ENCODE assay signal across 23 cellular contexts in the genomic region with DNA sequence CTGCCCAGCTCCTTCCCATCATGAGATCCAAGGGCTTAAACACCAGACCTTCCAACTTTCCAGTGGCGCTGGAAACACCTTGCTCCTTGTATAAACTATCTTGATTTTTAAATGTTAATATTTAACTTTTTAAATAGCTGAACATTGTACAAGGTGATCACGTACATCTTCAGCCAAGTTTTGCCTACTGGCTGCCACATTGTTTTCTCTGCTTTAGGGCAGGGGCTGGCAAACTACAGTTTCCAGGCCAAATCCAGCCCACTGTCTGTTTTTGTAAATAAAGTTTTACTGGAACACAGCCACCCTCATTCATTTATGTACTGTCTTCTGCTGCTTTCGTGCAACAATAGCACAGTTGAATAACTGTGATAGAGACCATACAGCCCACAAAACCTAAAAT. TPM values are rescaled to one million over a fixed set of nuclear protein-coding genes. Genes with fewer than 3 reads are reported as not detected.
A peak's percentile ranks its signal among the peaks of the same experiment; 100 is the strongest.
DNase-seq lines count a peak whose midpoint lies in the region; ATAC-seq, FAIRE-seq and TF ChIP-seq lines count a peak whose summit lies in the region.
"Had no signal": no experiment of that assay in that cellular context is flagged by ENCODE, and none has a peak within 500 bp of the region (broad histone marks: within the 10 kb centered on the region; RNA-seq: fewer than 3 reads in every experiment).

No MANE protein-coding gene starts in this region.

- peaks cover 2% of the 10 kb centered on the region for H3K36me3 Mint-ChIP-seq in activated CD4-positive, alpha-beta T cell treated with anti-CD3 and anti-CD28 coated beads, Interleukin-2, amount 10 ng/mL, durations not matched to agents 24 days and 14 days (ENCODE audit: low read depth)

- peaks cover 11% of the 10 kb centered on the region for H3K9me3 Mint-ChIP-seq in activated CD4-positive, alpha-beta T cell treated with anti-CD3 and anti-CD28 coated beads, Interleukin-2, amount 10 ng/mL, durations not matched to agents 24 days and 14 days

- intact Hi-C loops in esophagus muscularis mucosa (cut with DNase I), result no loop called here
- intact Hi-C loops in HepG2 (cut with micrococcal nuclease; ENCODE audit: unreplicated experiment), result no loop called here
- intact Hi-C loops in pancreas (cut with DNase I), result no loop called here
- intact Hi-C loops in activated CD4-positive, alpha-beta T cell treated with anti-CD3 and anti-CD28 coated beads, Interleukin-2, amount 10 ng/mL, durations not matched to agents 24 days and 14 days (cut with micrococcal nuclease), result no loop called here

- no peaks in the 10 kb centered on the region for H3K4me1 Mint-ChIP-seq in activated CD4-positive, alpha-beta T cell treated with anti-CD3 and anti-CD28 coated beads, Interleukin-2, amount 10 ng/mL, durations not matched to agents 24 days and 14 days
- H3K4me1 Mint-ChIP-seq: B cell had no signal

- in situ Hi-C loops in HepG2 (cut with HindIII; ENCODE audit: extremely low pct_ligation_motif_present, low pct_unique_long_range_greater_than_20kb), result no loop called here

- no peaks in the 10 kb centered on the region for H4K20me1 ChIP-seq in HepG2 (ENCODE audit: insufficient read depth, low read length)
- H4K20me1 ChIP-seq: BLaER1 had no signal

- H3K4me3 ChIP-seq in LNCaP clone FGC (ENCODE audit: low read depth, low read length) (no peak overlapping the region), esophagus muscularis mucosa (no peak overlapping the region), HepG2 (replicated peaks in 1 of 3; ENCODE audit: insufficient read depth in 1 of 3, low read depth in 2 of 3, low read length in 3 of 3) (no peak overlapping the region), pancreas (no peak overlapping the region)
- H3K4me3 ChIP-seq: BLaER1, HAP-1 had no signal

- 55% methylated on average over 3 of the region's 3 CpGs for WGBS in esophagus muscularis mucosa
- WGBS in HepG2 (ENCODE audit: low lambda C conversion rate), result 2% methylated on average over 3 of the region's 3 CpGs
- WGBS in pancreas, 2 donors, result 34 to 40% methylated on average over 3 of the region's 3 CpGs

- peak; percentile 52 for DNase-seq in LNCaP clone FGC (ENCODE audit: low read depth)
- DNase-seq in esophagus muscularis mucosa (ENCODE audit: extremely low spot score), result peak; percentile 70
- DNase-seq in HepG2 (ENCODE audit: low spot score), result no peak
- DNase-seq in pancreas, result peak in 2 of 6 donors; percentile 4 to 33
- no peak for DNase-seq in activated CD4-positive, alpha-beta T cell treated with anti-CD3 and anti-CD28 coated beads, Interleukin-2, amount 10 ng/mL, durations not matched to agents 24 days and 14 days
- DNase-seq in HCEC 1CT, result no peak
- no peak for DNase-seq in stimulated activated naive CD4-positive, alpha-beta T cell (lab: John Stamatoyannopoulos, UW)
- DNase-seq: Caco-2; CD4-positive, CD25-positive, alpha-beta regulatory T cell; CD8-positive, alpha-beta T cell; DMS153; DND-41; GOT3 had no signal

- BruUV-seq in HepG2 (replicated peaks; lab: Mats Ljungman, UMichigan), result no TSS peak

- POLR2A ChIA-PET in HepG2 (lab: Yijun Ruan, JAX), result no interaction called here

- no peak for ATAC-seq in HepG2
- peak; percentile 23 to 87 (median 69) for ATAC-seq in pancreas
- ATAC-seq in HG03139 (IDR thresholded peaks at IDR 0.05; ENCODE audit: unreplicated experiment), result no peak
- ATAC-seq: CD8-positive, alpha-beta T cell had no signal

- H3K4me2 ChIP-seq in HepG2 (ENCODE audit: low read depth, low read length), result no peak overlapping the region
- H3K4me2 ChIP-seq: BLaER1 had no signal

- no peak overlapping the region for H3K27ac Mint-ChIP-seq in activated CD4-positive, alpha-beta T cell treated with anti-CD3 and anti-CD28 coated beads, Interleukin-2, amount 10 ng/mL, durations not matched to agents 24 days and 14 days
- H3K27ac Mint-ChIP-seq: B cell; CD4-positive, CD25-positive, alpha-beta regulatory T cell; CD8-positive, alpha-beta T cell had no signal

- no peak for TF ChIP-seq RAD21 in HepG2 (CRISPR knock-in tag; IDR thresholded peaks at IDR 0.05)

- no peaks in the 10 kb centered on the region for H3K36me3 ChIP-seq in esophagus muscularis mucosa
- H3K36me3 ChIP-seq in HepG2 (replicated peaks in 1 of 2; ENCODE audit: control insufficient read depth in 1 of 2, insufficient read depth in 2 of 2, low read length in 2 of 2), result no peaks in the 10 kb centered on the region
- H3K36me3 ChIP-seq in pancreas, result no peaks in the 10 kb centered on the region
- H3K36me3 ChIP-seq: BLaER1, HAP-1 had no signal

- TF ChIP-seq EP300 in esophagus muscularis mucosa (IDR thresholded peaks at IDR 0.05), result no peak
- TF ChIP-seq EP300 in HepG2 (IDR thresholded peaks at IDR 0.05; ENCODE audit: low read depth in 2 of 2, low read length in 2 of 2), result no peak
- TF ChIP-seq EP300 in HepG2 (CRISPR knock-in tag; IDR thresholded peaks at IDR 0.05; ENCODE audit: borderline replicate concordance), result no peak

- H3K4me1 ChIP-seq in esophagus muscularis mucosa (peaks cover 0 to 16% (median 9%) of the 10 kb centered on the region in 4 donors), HepG2 (ENCODE audit: insufficient read depth, low read length) (no peaks in the 10 kb centered on the region), pancreas (peaks cover 0 to 10% (median 4%) of the 10 kb centered on the region in 3 donors)
- H3K4me1 ChIP-seq: BLaER1, Caco-2 had no signal

- H3K9me3 ChIP-seq in esophagus muscularis mucosa (peaks cover 0 to 6% (median 0%) of the 10 kb centered on the region in 4 donors), HepG2 (ENCODE audit: low read length) (peaks cover 11% of the 10 kb centered on the region; the same call in 1 of the 2 replicates), pancreas (no peaks in the 10 kb centered on the region)
- H3K9me3 ChIP-seq: Caco-2 had no signal

- no peak for FAIRE-seq in HepG2 (lab: Jason Lieb, UNC)
- no peak for FAIRE-seq in pancreas (lab: Jason Lieb, UNC)
- FAIRE-seq: A204.1, G401.6, GM12892, H54 had no signal

- H3K4me3 Mint-ChIP-seq in activated CD4-positive, alpha-beta T cell treated with anti-CD3 and anti-CD28 coated beads, Interleukin-2, amount 10 ng/mL, durations not matched to agents 24 days and 14 days, result no peak overlapping the region
- H3K4me3 Mint-ChIP-seq: B cell; CD4-positive, CD25-positive, alpha-beta regulatory T cell; CD8-positive, alpha-beta T cell had no signal

- CTCF ChIA-PET in HepG2 (lab: Yijun Ruan, JAX; ENCODE audit: low intra/inter-chr PET ratio, low total read pairs), result no interaction called here

- no peak overlapping the region for H3K9ac ChIP-seq in HepG2 (ENCODE audit: insufficient read depth, low read depth, low read length)
- H3K9ac ChIP-seq: BLaER1 had no signal

- TF ChIP-seq POLR2A in esophagus muscularis mucosa (IDR thresholded peaks at IDR 0.05; ENCODE audit: low read depth) (no peak), HepG2 (IDR thresholded peaks at IDR 0.05; ENCODE audit: insufficient read depth in 1 of 2, low read depth in 2 of 2, low read length in 2 of 2) (no peak)

- peaks cover 11% of the 10 kb centered on the region for H3K27me3 Mint-ChIP-seq in activated CD4-positive, alpha-beta T cell treated with anti-CD3 and anti-CD28 coated beads, Interleukin-2, amount 10 ng/mL, durations not matched to agents 24 days and 14 days
- H3K27me3 Mint-ChIP-seq: CD4-positive, CD25-positive, alpha-beta regulatory T cell had no signal

- no peaks in the 10 kb centered on the region for H3K79me2 ChIP-seq in HepG2 (ENCODE audit: insufficient read depth, low read length)

- H3K27me3 ChIP-seq in esophagus muscularis mucosa (no peaks in the 10 kb centered on the region), HepG2 (ENCODE audit: control insufficient read depth in 1 of 2, insufficient read depth in 2 of 2, low read length in 2 of 2) (peaks cover 0 to 6% of the 10 kb centered on the region in 2 experiments; a peak in 1 of 5 replicates), pancreas (no peaks in the 10 kb centered on the region)
- H3K27me3 ChIP-seq: BLaER1 had no signal

- H3K27ac ChIP-seq in esophagus muscularis mucosa (replicated peaks in 1 of 4) (no peak overlapping the region), HepG2 (ENCODE audit: extremely low read length, insufficient read depth, low read length) (no peak overlapping the region), pancreas (no peak overlapping the region)
- H3K27ac ChIP-seq: 22Rv1, BLaER1, C4-2B had no signal

- H2AFZ ChIP-seq in HepG2 (ENCODE audit: low read length), result no peak overlapping the region

- TF ChIP-seq CTCF in LNCaP clone FGC (IDR thresholded peaks at IDR 0.05; ENCODE audit: control insufficient read depth, extremely low read depth, insufficient read depth) (no peak), esophagus muscularis mucosa (IDR thresholded peaks at IDR 0.05) (no peak), HepG2 (CRISPR knock-in tag; IDR thresholded peaks at IDR 0.05) (no peak), pancreas (IDR thresholded peaks at IDR 0.05) (no peak)

RNA-seq across cellular contexts. Expression of a gene that starts 27.6 kb away (rescaled TPM):
- total RNA-seq in esophagus muscularis mucosa (100 to 1,000 TPM; 181 to 225 (median 205) TPM), HepG2 (2016; rRNA removed; fragmentation: Illumina TruSeq; extraction: Trizol) (43.3 and 59.0 TPM in 2 replicates), pancreas (10 to 100 TPM; 34.8 to 74.1 (median 45.1) TPM)
- total RNA-seq in HepG2 (2016; cell fraction: cytosol; rRNA removed; fragmentation: Illumina TruSeq; extraction: Trizol; ENCODE audit: low read depth), result 67.9 and 68.5 TPM in 2 replicates
- 31.5 and 57.5 TPM in 2 replicates for total RNA-seq in HepG2 (2016; cell fraction: insoluble cytoplasmic fraction; rRNA removed; fragmentation: Illumina TruSeq; extraction: Trizol)
- total RNA-seq in HepG2 (2016; cell fraction: membrane; rRNA removed; fragmentation: Illumina TruSeq; extraction: Trizol), result 36.5 and 36.9 TPM in 2 replicates
- 164 and 179 TPM in 2 replicates for total RNA-seq in HepG2 (2016; cell fraction: nucleus; rRNA removed; fragmentation: Illumina TruSeq; extraction: Trizol)
- polyA plus RNA-seq in HepG2 (2011; rRNA removed) (36.0 and 40.4 TPM in 2 replicates), pancreas (10 to 100 TPM; 13.4 to 17.8 TPM)
- polyA plus RNA-seq in HepG2 (2011; cell fraction: cytosol; rRNA removed), result 17.7 and 19.3 TPM in 2 replicates
- 47.8 and 58.3 TPM in 2 replicates for polyA plus RNA-seq in HepG2 (2011; cell fraction: nucleus; rRNA removed)
- polyA plus RNA-seq in HepG2 (2012), result 24.3 and 27.6 TPM in 2 replicates
- polyA plus RNA-seq in HepG2 (2016; cell fraction: cytosol; fragmentation: Illumina TruSeq; extraction: Trizol; ENCODE audit: low read depth), result 3.3 and 4.6 TPM in 2 replicates
- polyA plus RNA-seq in HepG2 (2016; cell fraction: insoluble cytoplasmic fraction; fragmentation: Illumina TruSeq; extraction: Trizol; ENCODE audit: low read depth), result 21.9 and 24.7 TPM in 2 replicates
- 9.9 and 11.0 TPM in 2 replicates for polyA plus RNA-seq in HepG2 (2016; cell fraction: membrane; fragmentation: Illumina TruSeq; extraction: Trizol; ENCODE audit: low read depth)
- 28.9 and 32.7 TPM in 2 replicates for polyA plus RNA-seq in HepG2 (2016; cell fraction: nucleus; fragmentation: Illumina TruSeq; extraction: Trizol; ENCODE audit: insufficient read depth, low read depth)
- polyA minus RNA-seq in HepG2 (2011; rRNA and poly(A)+ RNA removed; ENCODE audit: low replicate concordance), result 35.8 and 181 TPM in 2 replicates
- 64.7 and 68.5 TPM in 2 replicates for polyA minus RNA-seq in HepG2 (2011; cell fraction: cytosol; rRNA and poly(A)+ RNA removed)
- 528 and 568 TPM in 2 replicates for polyA minus RNA-seq in HepG2 (2011; cell fraction: nucleus; rRNA and poly(A)+ RNA removed)
- 102 and 110 TPM in 2 replicates for total RNA-seq in activated CD4-positive, alpha-beta T cell treated with anti-CD3 and anti-CD28 coated beads, Interleukin-2, amount 10 ng/mL, durations not matched to agents 24 days and 14 days

Comparison
In these comparisons a context has a peak if more than half of its experiments do, and no peak if none do; other contexts are left out.
1. DNase-seq: peak in LNCaP clone FGC (single experiment) and esophagus muscularis mucosa (single experiment); none in HepG2 (single experiment), activated CD4-positive, alpha-beta T cell treated with anti-CD3 and anti-CD28 coated beads, Interleukin-2, amount 10 ng/mL, durations not matched to agents 24 days and 14 days (single experiment), HCEC 1CT (single experiment) and stimulated activated naive CD4-positive, alpha-beta T cell (0 of 6).
2. ATAC-seq: peak in pancreas (4 of 4); none in HepG2 (single experiment) and HG03139 (single experiment).